In genomic region chr22:19291218-19291579, GRCh38 we compare ENCODE assay signal across 2 cellular contexts.
TF ChIP-seq lines count a peak whose summit lies in the region.

No MANE protein-coding gene starts in this region.

TF ChIP-seq in HEK293, 187 proteins besides CTCF, POLR2A, EP300 and RAD21 (continued from another document):
- TF ChIP-seq PATZ1 (tag by site-specific recombination; IDR thresholded peaks at IDR 0.05) (peak; percentile 59; the same call in 1 of the 2 replicates), GLIS2 (tag by site-specific recombination; IDR thresholded peaks at IDR 0.05) (peak; percentile 81), ZNF146 (tag by site-specific recombination; IDR thresholded peaks at IDR 0.05) (no peak), ZFHX2 (tag by site-specific recombination; conservative IDR thresholded peaks at IDR 0.05) (peak; percentile 49; the same call in 1 of the 2 replicates), ZBTB11 (tag by site-specific recombination; conservative IDR thresholded peaks at IDR 0.05; ENCODE audit: low read depth) (no peak), PBX3 (CRISPR knock-in tag; IDR thresholded peaks at IDR 0.05) (no peak), EGR2 (tag by site-specific recombination; IDR thresholded peaks at IDR 0.05; ENCODE audit: low read depth) (peak; percentile 28; the same call in 1 of the 2 replicates), ATF2 (tag by site-specific recombination; IDR thresholded peaks at IDR 0.05; ENCODE audit: low read depth) (no peak)

TF ChIP-seq in K562, 482 proteins besides CTCF, POLR2A, EP300 and RAD21 (continued from another document):
- TF ChIP-seq THRB (CRISPR knock-in tag; conservative IDR thresholded peaks at IDR 0.05) (no peak), ZNF764 (CRISPR knock-in tag; IDR thresholded peaks at IDR 0.05; ENCODE audit: low read depth) (peak; percentile 68; the same call in 1 of the 2 replicates), CBX5 (IDR thresholded peaks at IDR 0.05; ENCODE audit: borderline replicate concordance, low read depth) (0 out of 2 replicates have a peak, but pooled peaks have one; percentile 5), RFX7 (CRISPR knock-in tag; IDR thresholded peaks at IDR 0.05) (0 out of 2 replicates have a peak, but pooled peaks have one; percentile 68), ZNF280B (CRISPR knock-in tag; IDR thresholded peaks at IDR 0.05) (peak; percentile 81; the same call in 1 of the 2 replicates), ZKSCAN8 (CRISPR knock-in tag; IDR thresholded peaks at IDR 0.05) (no peak), RBBP5 (IDR thresholded peaks at IDR 0.05; ENCODE audit: borderline replicate concordance, insufficient read depth, low read length, poor library complexity, severe bottlenecking) (peak; percentile 77), SIN3B (IDR thresholded peaks at IDR 0.05; ENCODE audit: low read depth) (peak; percentile 86), NFIX (CRISPR knock-in tag; IDR thresholded peaks at IDR 0.05; ENCODE audit: low read depth) (no peak), ESRRA (IDR thresholded peaks at IDR 0.05; ENCODE audit: borderline replicate concordance, low read depth) (peak; percentile 38), DNMT1 (IDR thresholded peaks at IDR 0.05) (no peak), BMI1 (IDR thresholded peaks at IDR 0.05; ENCODE audit: low read length) (no peak), SIRT6 (IDR thresholded peaks at IDR 0.05; ENCODE audit: low read depth, low read length) (no peak), POLR3G (IDR thresholded peaks at IDR 0.05; ENCODE audit: extremely low read depth, insufficient read length, insufficient replicate concordance) (no peak), KLF10 (CRISPR knock-in tag; IDR thresholded peaks at IDR 0.05) (no peak), L3MBTL2 (IDR thresholded peaks at IDR 0.05) (peak; percentile 79), KDM2B (CRISPR knock-in tag; IDR thresholded peaks at IDR 0.05) (peak; percentile 81; the same call in 1 of the 2 replicates), ZNF384 (IDR thresholded peaks at IDR 0.05; ENCODE audit: low read depth, low read length) (peak; percentile 12; the same call in 1 of the 2 replicates), TRIM24 (IDR thresholded peaks at IDR 0.05) (0 out of 4 replicates have a peak, but pooled peaks of 1 of the 2 experiments have one; percentile 11), E2F8 (IDR thresholded peaks at IDR 0.05; ENCODE audit: low read depth, partially characterized antibody) (no peak), CAMTA2 (CRISPR knock-in tag; conservative IDR thresholded peaks at IDR 0.05) (peak; percentile 96), ZBED1 (IDR thresholded peaks at IDR 0.05) (no peak), ZNF740 (CRISPR knock-in tag; IDR thresholded peaks at IDR 0.05) (no peak), ZNF740 (tag; IDR thresholded peaks at IDR 0.05) (peak in 1 of 2 experiments; percentile 69; a peak in 2 of 4 replicates), ZNF239 (CRISPR knock-in tag; IDR thresholded peaks at IDR 0.05) (no peak), FUS (optimal IDR thresholded peaks at IDR 0.05; ENCODE audit: low read depth, low read length) (peak; percentile 86), ZNF354B (CRISPR knock-in tag; IDR thresholded peaks at IDR 0.05) (no peak), RNF2 (IDR thresholded peaks at IDR 0.05) (peak; percentile 31; the same call in 1 of the 2 replicates), KLF1 (tag; IDR thresholded peaks at IDR 0.05) (peak; percentile 90)
